Comparison of ENCODE assay signal across 12 cellular contexts in genomic region chr10:120606051-120606764, GRCh38.
DNase-seq lines count a peak whose midpoint lies in the region; ATAC-seq and TF ChIP-seq lines count a peak whose summit lies in the region.
"Had no signal": no experiment of that assay in that cellular context is flagged by ENCODE, and none has a peak within 500 bp of the region (broad histone marks: within the 10 kb centered on the region; RNA-seq: fewer than 3 reads in every experiment).

No MANE protein-coding gene starts in this region.

- H3K27me3 ChIP-seq in PC-3 (ENCODE audit: low read length) (no peaks in the 10 kb centered on the region), vagina (no peaks in the 10 kb centered on the region)

- POLR2A ChIA-PET in PC-3 (lab: Charles Lee; ENCODE audit: unreplicated experiment): interaction anchor here (0.6 kb wide), 1 partner anchor 187 kb away, joined by 26 read pairs; no protein-coding TSS in a partner anchor

- CTCF ChIA-PET in PC-3 (lab: Charles Lee): no interaction called here

- H3K9ac ChIP-seq in PC-3 (ENCODE audit: low read length): no peak overlapping the region

- peaks cover 37% of the 10 kb centered on the region for H3K4me1 ChIP-seq in PC-3 (ENCODE audit: insufficient read depth, low read length)
- H3K4me1 ChIP-seq in vagina: no peaks in the 10 kb centered on the region

- peak; percentile 64 for ATAC-seq in GM18858 (IDR thresholded peaks at IDR 0.05; ENCODE audit: unreplicated experiment)
- peak; percentile 74 for ATAC-seq in GM21515 (IDR thresholded peaks at IDR 0.05; ENCODE audit: unreplicated experiment)
- ATAC-seq in HG03060 (IDR thresholded peaks at IDR 0.05; ENCODE audit: low read depth, unreplicated experiment): peak; percentile 57
- no peak for ATAC-seq in PC-3

- peak; percentile 13 for DNase-seq in PC-3
- DNase-seq in vagina (ENCODE audit: extremely low spot score in 2 of 2): no peak
- DNase-seq in T-helper 9 cell: no peak
- DNase-seq in T1000 (lab: John Stamatoyannopoulos, UW): no peak
- no peak for DNase-seq in COLO829 (ENCODE audit: low spot score)
- DNase-seq: activated naive CD8-positive, alpha-beta T cell treated with anti-CD3 and anti-CD28 coated beads for 36 hours; NCI-H2227 treated with DMSO at 0.1 percent for 48 hours had no signal

- H3K79me2 ChIP-seq in PC-3 (ENCODE audit: low read length): no peaks in the 10 kb centered on the region

- no peak for TF ChIP-seq POLR2A in vagina (IDR thresholded peaks at IDR 0.05)

- H2AFZ ChIP-seq in PC-3 (ENCODE audit: low read length): no peak overlapping the region

- no peaks in the 10 kb centered on the region for H3F3A ChIP-seq in PC-3 (ENCODE audit: low read length, unreplicated experiment)

- intact Hi-C loops in PC-3 (cut with micrococcal nuclease): loop anchor here (2.0 kb wide), 1 partner anchor 127 kb away; no protein-coding TSS in a partner anchor
- intact Hi-C loops in vagina (cut with DNase I): no loop called here

- H3K27ac ChIP-seq in PC-3 (ENCODE audit: low read length) (peak overlapping the region; percentile 91), vagina (no peak overlapping the region)
- H3K27ac ChIP-seq: C4-2B, skin epidermis had no signal

- H3K36me3 ChIP-seq in PC-3 (ENCODE audit: low read depth, low read length) (no peaks in the 10 kb centered on the region; the same call in 1 of the 2 replicates), vagina (no peaks in the 10 kb centered on the region)

- no peak overlapping the region for H3K4me3 ChIP-seq in PC-3 (ENCODE audit: low read length)
- no peak overlapping the region for H3K4me3 ChIP-seq in vagina
- H3K4me3 ChIP-seq: skin epidermis had no signal

- no peak for TF ChIP-seq CTCF in PC-3 (conservative IDR thresholded peaks at IDR 0.05; ENCODE audit: low read depth, low read length)
- TF ChIP-seq CTCF in vagina (IDR thresholded peaks at IDR 0.05): no peak

- H4K20me1 ChIP-seq in PC-3 (ENCODE audit: low read length): no peaks in the 10 kb centered on the region

- no peaks in the 10 kb centered on the region for H3K9me3 ChIP-seq in PC-3 (ENCODE audit: low read length)
- no peaks in the 10 kb centered on the region for H3K9me3 ChIP-seq in vagina

- no TSS peak for BruUV-seq in PC-3 (replicated peaks; lab: Mats Ljungman, UMichigan)

- no peak overlapping the region for H3K4me2 ChIP-seq in PC-3 (ENCODE audit: low read length)

- H3K9me2 ChIP-seq in PC-3 (replicated peaks; ENCODE audit: low read length): no peaks in the 10 kb centered on the region
